In genomic region chr20:49028684-49029083, GRCh38 we compare ENCODE assay signal across 9 cellular contexts. TPM values are rescaled to one million over a fixed set of nuclear protein-coding genes. Genes with fewer than 3 reads are reported as not detected.
DNase-seq lines count a peak whose midpoint lies in the region; ATAC-seq and TF ChIP-seq lines count a peak whose summit lies in the region.
"Had no signal": no experiment of that assay in that cellular context is flagged by ENCODE, and none has a peak within 500 bp of the region (broad histone marks: within the 10 kb centered on the region; RNA-seq: fewer than 3 reads in every experiment).

No MANE protein-coding gene starts in this region.

- H3K4me3 ChIP-seq in left ventricle myocardium inferior, result no peak overlapping the region
- no peak overlapping the region for H3K4me3 ChIP-seq in right cardiac atrium (ENCODE audit: low read length)
- H3K4me3 ChIP-seq in fibroblast of mammary gland (ENCODE audit: control insufficient read depth, low read depth, low read length), result no peak overlapping the region

- DNase-seq in left ventricle myocardium inferior (no peak), right cardiac atrium (no peak), RKO (ENCODE audit: low spot score) (peak; percentile 76), fibroblast of mammary gland (ENCODE audit: low read depth) (peak; percentile 35), NCI-H345 (lab: John Stamatoyannopoulos, UW) (no peak), NCI-H1092 (lab: John Stamatoyannopoulos, UW) (no peak)
- no peak for DNase-seq in activated T-cell treated with anti-CD3 and anti-CD28 coated beads, Interleukin-2, amount 50 U/mL, for 1 hour
- DNase-seq: effector CD8-positive, alpha-beta T cell had no signal

- no peak for ATAC-seq in right cardiac atrium
- ATAC-seq in stimulated activated memory B cell treated with anti-CD40 and anti-IgM and Interleukin-4, amounts not matched to agents 10 μg/mL and 1 μg/mL and 100 μg/mL, for 72 hours, result no peak

- no peak overlapping the region for H3K27ac Mint-ChIP-seq in stimulated activated memory B cell treated with anti-CD40 and anti-IgM and Interleukin-4, amounts not matched to agents 10 μg/mL and 1 μg/mL and 100 μg/mL, for 72 hours

- no peaks in the 10 kb centered on the region for H3K4me1 Mint-ChIP-seq in stimulated activated memory B cell treated with anti-CD40 and anti-IgM and Interleukin-4, amounts not matched to agents 10 μg/mL and 1 μg/mL and 100 μg/mL, for 72 hours

- H3K4me3 Mint-ChIP-seq in stimulated activated memory B cell treated with anti-CD40 and anti-IgM and Interleukin-4, amounts not matched to agents 10 μg/mL and 1 μg/mL and 100 μg/mL, for 72 hours, result no peak overlapping the region

- no peaks in the 10 kb centered on the region for H3K9me3 ChIP-seq in left ventricle myocardium inferior (replicated peaks)
- no peaks in the 10 kb centered on the region for H3K9me3 ChIP-seq in right cardiac atrium (ENCODE audit: control insufficient read depth, low read length)

- H3K36me3 ChIP-seq in left ventricle myocardium inferior, result peaks cover 92% of the 10 kb centered on the region

- no peak overlapping the region for H3K27ac ChIP-seq in left ventricle myocardium inferior (replicated peaks)
- H3K27ac ChIP-seq in right cardiac atrium (ENCODE audit: low read length), result no peak overlapping the region

- peaks cover 49% of the 10 kb centered on the region for H3K36me3 Mint-ChIP-seq in stimulated activated memory B cell treated with anti-CD40 and anti-IgM and Interleukin-4, amounts not matched to agents 10 μg/mL and 1 μg/mL and 100 μg/mL, for 72 hours

- intact Hi-C loops in left ventricle myocardium inferior (cut with micrococcal nuclease), result no loop called here
- intact Hi-C loops in right cardiac atrium (cut with DNase I), result loop anchor here in 1 of 4 donors (10.0 kb wide), 1 partner anchor 56 kb away; no protein-coding TSS in a partner anchor

- H3K4me1 ChIP-seq in left ventricle myocardium inferior, result no peaks in the 10 kb centered on the region
- H3K4me1 ChIP-seq in right cardiac atrium (ENCODE audit: control insufficient read depth, insufficient read depth, low read length), result no peaks in the 10 kb centered on the region

- TF ChIP-seq CTCF in left ventricle myocardium inferior (IDR thresholded peaks at IDR 0.05; ENCODE audit: borderline replicate concordance) (peak; percentile 24), fibroblast of mammary gland (conservative IDR thresholded peaks at IDR 0.05; ENCODE audit: control insufficient read depth, insufficient read depth, low read depth, low read length) (peak; percentile 45)

- no peaks in the 10 kb centered on the region for H3K27me3 Mint-ChIP-seq in stimulated activated memory B cell treated with anti-CD40 and anti-IgM and Interleukin-4, amounts not matched to agents 10 μg/mL and 1 μg/mL and 100 μg/mL, for 72 hours

- no peaks in the 10 kb centered on the region for H3K9me3 Mint-ChIP-seq in stimulated activated memory B cell treated with anti-CD40 and anti-IgM and Interleukin-4, amounts not matched to agents 10 μg/mL and 1 μg/mL and 100 μg/mL, for 72 hours

- 43% methylated on average over 2 of the region's 2 CpGs for WGBS in right cardiac atrium

- H3K27me3 ChIP-seq in left ventricle myocardium inferior (ENCODE audit: low read depth) (no peaks in the 10 kb centered on the region), right cardiac atrium (ENCODE audit: control insufficient read depth, insufficient read depth) (no peaks in the 10 kb centered on the region)

RNA-seq across cellular contexts. Expression of gene CSE1L, which starts 17.4 kb away (rescaled TPM):
- total RNA-seq in left ventricle myocardium inferior, result 38.2 TPM
- total RNA-seq in right cardiac atrium, result 10 to 100 TPM; 28.7 to 39.3 (median 34.3) TPM
- polyA plus RNA-seq in right cardiac atrium, result 24.6 TPM

Comparison
In these comparisons a context has a peak if more than half of its experiments do, and no peak if none do; other contexts are left out.
1. DNase-seq: peak in RKO (single experiment) and fibroblast of mammary gland (single experiment); none in left ventricle myocardium inferior (single experiment), right cardiac atrium (0 of 3), NCI-H345 (single experiment), activated T-cell treated with anti-CD3 and anti-CD28 coated beads, Interleukin-2, amount 50 U/mL, for 1 hour (single experiment) and NCI-H1092 (single experiment).